In genomic region chr17:7394452-7395191, GRCh38 we compare ENCODE assay signal across 1 cellular context.
TF ChIP-seq lines count a peak whose summit lies in the region.

TSS of gene PLSCR3 (minus strand) at chr17:7394525. CDS start at chr17:7394110, 415 bp downstream.

TF ChIP-seq in HepG2, 621 proteins besides CTCF, POLR2A, EP300 and RAD21 (continued from another document and continues in another):
- TF ChIP-seq SNAPC4 (CRISPR knock-in tag; IDR thresholded peaks at IDR 0.05) = no peak
- TF ChIP-seq MED8 (CRISPR knock-in tag; IDR thresholded peaks at IDR 0.05; ENCODE audit: insufficient replicate concordance) = no peak
- TF ChIP-seq ZNF691 (CRISPR knock-in tag; IDR thresholded peaks at IDR 0.05; ENCODE audit: borderline replicate concordance, low read depth) = no peak
- TF ChIP-seq ZHX1 (CRISPR knock-in tag; IDR thresholded peaks at IDR 0.05; ENCODE audit: low read depth) = peak; percentile 80
- no peak for TF ChIP-seq TFE3 (CRISPR knock-in tag; IDR thresholded peaks at IDR 0.05)
- TF ChIP-seq FOXP4 (CRISPR knock-in tag; IDR thresholded peaks at IDR 0.05) = no peak
- TF ChIP-seq CREBL2 (CRISPR knock-in tag; IDR thresholded peaks at IDR 0.05; ENCODE audit: borderline replicate concordance) = peak; percentile 79; the same call in 1 of the 2 replicates
- no peak for TF ChIP-seq ZNF503 (CRISPR knock-in tag; IDR thresholded peaks at IDR 0.05)
- TF ChIP-seq SP140L (CRISPR knock-in tag; IDR thresholded peaks at IDR 0.05; ENCODE audit: borderline replicate concordance) = no peak
- no peak for TF ChIP-seq ARNT (IDR thresholded peaks at IDR 0.05)
- no peak for TF ChIP-seq SOX6 (IDR thresholded peaks at IDR 0.05)
- TF ChIP-seq SOX6 (CRISPR knock-in tag; IDR thresholded peaks at IDR 0.05) = no peak
- no peak; the same call in 1 of the 2 replicates for TF ChIP-seq SP4 (CRISPR knock-in tag; IDR thresholded peaks at IDR 0.05)
- TF ChIP-seq RFXAP (CRISPR knock-in tag; IDR thresholded peaks at IDR 0.05; ENCODE audit: borderline replicate concordance) = no peak
- TF ChIP-seq ZNF124 (CRISPR knock-in tag; IDR thresholded peaks at IDR 0.05) = no peak
- no peak for TF ChIP-seq ZBTB39 (CRISPR knock-in tag; IDR thresholded peaks at IDR 0.05)
- no peak for TF ChIP-seq ZBTB42 (CRISPR knock-in tag; IDR thresholded peaks at IDR 0.05)
- no peak for TF ChIP-seq ZNF710 (CRISPR knock-in tag; IDR thresholded peaks at IDR 0.05; ENCODE audit: borderline replicate concordance)
- no peak for TF ChIP-seq HBP1 (CRISPR knock-in tag; IDR thresholded peaks at IDR 0.05; ENCODE audit: low read depth)
- TF ChIP-seq DNMT3B (CRISPR knock-in tag; conservative IDR thresholded peaks at IDR 0.05) = no peak
- peak; percentile 65; the same call in 1 of the 2 replicates for TF ChIP-seq BRF2 (CRISPR knock-in tag; IDR thresholded peaks at IDR 0.05)
- 0 out of 2 replicates have a peak, but pooled peaks have one; percentile 39 for TF ChIP-seq ZBED4 (CRISPR knock-in tag; IDR thresholded peaks at IDR 0.05; ENCODE audit: borderline replicate concordance)
- no peak for TF ChIP-seq ZFP41 (CRISPR knock-in tag; IDR thresholded peaks at IDR 0.05; ENCODE audit: borderline replicate concordance)
